Comparison of ENCODE assay signal across 17 cellular contexts in the genomic region with DNA sequence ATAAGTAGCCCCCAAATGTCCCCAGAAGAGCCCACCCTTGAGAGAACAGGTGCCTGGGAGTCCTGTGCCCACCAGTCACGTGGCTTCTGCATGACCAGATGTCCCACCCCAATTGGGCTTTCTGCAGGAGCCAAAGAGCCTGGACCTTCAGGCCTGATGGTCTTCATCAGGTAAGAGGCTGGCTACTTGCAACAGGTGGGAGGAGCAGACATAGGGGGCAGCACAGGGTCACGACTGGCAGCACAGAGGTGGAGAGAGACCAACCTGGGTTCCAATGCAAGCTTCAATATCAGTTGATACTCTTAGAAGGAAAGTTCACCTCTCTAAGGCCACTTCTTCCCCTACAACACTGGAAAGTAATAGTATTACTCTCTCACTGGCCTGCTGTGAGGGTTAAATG.
A peak's percentile ranks its signal among the peaks of the same experiment; 100 is the strongest.
DNase-seq lines count a peak whose midpoint lies in the region; ATAC-seq and TF ChIP-seq lines count a peak whose summit lies in the region.
"Had no signal": no experiment of that assay in that cellular context is flagged by ENCODE, and none has a peak within 500 bp of the region (broad histone marks: within the 10 kb centered on the region; RNA-seq: fewer than 3 reads in every experiment).

No MANE protein-coding gene starts in this region.

- no peak overlapping the region for H3K4ac ChIP-seq in neuronal stem cell (ENCODE audit: low read length)

- H3K4me3 ChIP-seq in osteoblast (ENCODE audit: insufficient read depth, low read length) (no peak overlapping the region), neuronal stem cell (ENCODE audit: low read length in 2 of 2) (no peak overlapping the region), BE2C (ENCODE audit: low read depth, low read length) (no peak overlapping the region)
- H3K4me3 ChIP-seq: A549, BLaER1, GM23248 had no signal

- H3K27me3 Mint-ChIP-seq in activated CD4-positive, alpha-beta T cell treated with anti-CD3 and anti-CD28 coated beads, Interleukin-2, amount 10 ng/mL, durations not matched to agents 24 days and 14 days: no peaks in the 10 kb centered on the region
- H3K27me3 Mint-ChIP-seq in WTC11 (ENCODE audit: low read depth): no peaks in the 10 kb centered on the region
- H3K27me3 Mint-ChIP-seq: IgD-negative memory B cell had no signal

- no peak overlapping the region for H3K4me3 Mint-ChIP-seq in activated CD4-positive, alpha-beta T cell treated with anti-CD3 and anti-CD28 coated beads, Interleukin-2, amount 10 ng/mL, durations not matched to agents 24 days and 14 days
- H3K4me3 Mint-ChIP-seq in WTC11: no peak overlapping the region
- H3K4me3 Mint-ChIP-seq: CD14-positive monocyte, IgD-negative memory B cell had no signal

- H3K27me3 ChIP-seq in osteoblast (ENCODE audit: insufficient read depth, low read length) (no peaks in the 10 kb centered on the region), neuronal stem cell (ENCODE audit: control insufficient read depth in 3 of 3, insufficient read depth in 3 of 3, low read depth in 1 of 3, low read length in 3 of 3) (no peaks in the 10 kb centered on the region), BE2C (no peaks in the 10 kb centered on the region)
- H3K27me3 ChIP-seq: BLaER1 had no signal

- H3K14ac ChIP-seq in neuronal stem cell (ENCODE audit: low read length): no peak overlapping the region

- no peak overlapping the region for H3K27ac Mint-ChIP-seq in activated CD4-positive, alpha-beta T cell treated with anti-CD3 and anti-CD28 coated beads, Interleukin-2, amount 10 ng/mL, durations not matched to agents 24 days and 14 days
- H3K27ac Mint-ChIP-seq in WTC11: no peak overlapping the region
- H3K27ac Mint-ChIP-seq: IgD-negative memory B cell had no signal

- no peaks in the 10 kb centered on the region for H4K20me1 ChIP-seq in osteoblast (ENCODE audit: insufficient read depth, low read length)
- H4K20me1 ChIP-seq: BLaER1 had no signal

- no peak overlapping the region for H2AK5ac ChIP-seq in neuronal stem cell (ENCODE audit: low read depth, low read length)

- H3K4me1 Mint-ChIP-seq in activated CD4-positive, alpha-beta T cell treated with anti-CD3 and anti-CD28 coated beads, Interleukin-2, amount 10 ng/mL, durations not matched to agents 24 days and 14 days: peaks cover 7% of the 10 kb centered on the region
- H3K4me1 Mint-ChIP-seq in WTC11: no peaks in the 10 kb centered on the region
- H3K4me1 Mint-ChIP-seq: CD14-positive monocyte had no signal

- intact Hi-C loops in activated CD4-positive, alpha-beta T cell treated with anti-CD3 and anti-CD28 coated beads, Interleukin-2, amount 10 ng/mL, durations not matched to agents 24 days and 14 days (cut with micrococcal nuclease): no loop called here

- H3K36me3 ChIP-seq in osteoblast (ENCODE audit: insufficient read depth, low read length) (no peaks in the 10 kb centered on the region), neuronal stem cell (replicated peaks in 1 of 2; ENCODE audit: control insufficient read depth in 2 of 2, insufficient read depth in 2 of 2, low read length in 2 of 2) (no peaks in the 10 kb centered on the region), BE2C (no peaks in the 10 kb centered on the region)
- H3K36me3 ChIP-seq: BLaER1 had no signal

- peak; percentile 74 for ATAC-seq in WTC11
- ATAC-seq: A549, HepG2 had no signal

- H4K8ac ChIP-seq in neuronal stem cell (ENCODE audit: low read depth, low read length): no peak overlapping the region

- CTCF ChIA-PET in WTC11 (lab: Charles Lee): interaction anchor here (0.7 to 2.1 kb wide), 4 partner anchors 21 to 193 kb away, joined by 3 to 9 read pairs (median 6); no protein-coding TSS in a partner anchor

- peak; percentile 49 for DNase-seq in activated CD4-positive, alpha-beta T cell treated with anti-CD3 and anti-CD28 coated beads, Interleukin-2, amount 10 ng/mL, durations not matched to agents 24 days and 14 days
- no peak for DNase-seq in activated CD4-positive, alpha-beta T cell treated with anti-CD3 and anti-CD28 coated beads for 4 hours
- DNase-seq in WTC11 (ENCODE audit: low spot score): no peak
- DNase-seq in iPS-NIHi7 (ENCODE audit: extremely low spot score): peak; percentile 26
- peak; percentile 25 for DNase-seq in osteoblast (ENCODE audit: insufficient read length, low spot score, missing footprints)
- DNase-seq in substantia nigra (lab: John Stamatoyannopoulos, UW): no peak
- no peak for DNase-seq in neuronal stem cell (ENCODE audit: low spot score)
- DNase-seq in BE2C: no peak
- DNase-seq: AML-193, Caco-2, GM23248 had no signal

- TF ChIP-seq CTCF in WTC11 (IDR thresholded peaks at IDR 0.05) (no peak), osteoblast (IDR thresholded peaks at IDR 0.05; ENCODE audit: extremely low read depth, low read depth, low read length) (no peak), BE2C (IDR thresholded peaks at IDR 0.05; ENCODE audit: low read depth, low read length) (no peak)

- H3K79me2 ChIP-seq in osteoblast (ENCODE audit: insufficient read depth, low read length): no peaks in the 10 kb centered on the region

- no peak overlapping the region for H2BK15ac ChIP-seq in neuronal stem cell (ENCODE audit: low read length)

- no peak overlapping the region for H3K4me2 ChIP-seq in osteoblast (ENCODE audit: insufficient read depth, low read length)
- no peak overlapping the region for H3K4me2 ChIP-seq in neuronal stem cell (ENCODE audit: insufficient read depth, low read length, poor library complexity, severe bottlenecking)
- H3K4me2 ChIP-seq: A549, BLaER1 had no signal

- H3K4me1 ChIP-seq in osteoblast (ENCODE audit: insufficient read depth, low read length): no peaks in the 10 kb centered on the region
- H3K4me1 ChIP-seq in neuronal stem cell (ENCODE audit: control insufficient read depth in 2 of 2, insufficient read depth in 1 of 2, low read depth in 1 of 2, low read length in 2 of 2): no peaks in the 10 kb centered on the region
- no peaks in the 10 kb centered on the region for H3K4me1 ChIP-seq in BE2C
- H3K4me1 ChIP-seq: A549, BLaER1, Caco-2 had no signal

- H3K27ac ChIP-seq in osteoblast (ENCODE audit: low read depth, low read length) (no peak overlapping the region), substantia nigra (ENCODE audit: low read depth, low read length, poor library complexity, severe bottlenecking) (no peak overlapping the region), neuronal stem cell (replicated peaks; ENCODE audit: low read length) (no peak overlapping the region)
- H3K27ac ChIP-seq: 22Rv1, A549, BLaER1, GM23248 had no signal

- no peak overlapping the region for H2BK5ac ChIP-seq in neuronal stem cell (ENCODE audit: low read length)

- H3K79me1 ChIP-seq in neuronal stem cell (ENCODE audit: low read depth, low read length): no peaks in the 10 kb centered on the region

- H3K9me3 Mint-ChIP-seq in activated CD4-positive, alpha-beta T cell treated with anti-CD3 and anti-CD28 coated beads, Interleukin-2, amount 10 ng/mL, durations not matched to agents 24 days and 14 days: peaks cover 13% of the 10 kb centered on the region
- peaks cover 18% of the 10 kb centered on the region for H3K9me3 Mint-ChIP-seq in WTC11

- H3K18ac ChIP-seq in neuronal stem cell (ENCODE audit: low read length): no peak overlapping the region

- H3K9ac ChIP-seq in neuronal stem cell (ENCODE audit: low read depth, low read length, poor library complexity): no peak overlapping the region
- H3K9ac ChIP-seq: BLaER1, GM23248 had no signal

- no peak overlapping the region for H4K91ac ChIP-seq in neuronal stem cell (ENCODE audit: low read depth, low read length, poor library complexity)

- H2AFZ ChIP-seq in osteoblast (ENCODE audit: low read length) (no peak overlapping the region), neuronal stem cell (ENCODE audit: low read length) (no peak overlapping the region)
- H2AFZ ChIP-seq: GM23248 had no signal

- WGBS in neuronal stem cell (ENCODE audit: extremely low coverage in 2 of 2, insufficient read length in 2 of 2, insufficient replicate concordance in 1 of 2), 2 donors: no CpG with 5 or more reads among the region's 2 CpGs

- no peak overlapping the region for H2BK120ac ChIP-seq in neuronal stem cell (ENCODE audit: low read depth, low read length)

- no peak overlapping the region for H2BK12ac ChIP-seq in neuronal stem cell (ENCODE audit: low read length)

- H3K36me3 Mint-ChIP-seq in activated CD4-positive, alpha-beta T cell treated with anti-CD3 and anti-CD28 coated beads, Interleukin-2, amount 10 ng/mL, durations not matched to agents 24 days and 14 days (ENCODE audit: low read depth): peaks cover 45% of the 10 kb centered on the region
- peaks cover 13% of the 10 kb centered on the region for H3K36me3 Mint-ChIP-seq in WTC11

- no peaks in the 10 kb centered on the region for H3K9me3 ChIP-seq in osteoblast (ENCODE audit: low read depth, low read length)
- no peaks in the 10 kb centered on the region for H3K9me3 ChIP-seq in neuronal stem cell (replicated peaks in 1 of 2; ENCODE audit: control insufficient read depth in 2 of 2, insufficient read depth in 1 of 2, low read depth in 1 of 2, low read length in 2 of 2)
- no peaks in the 10 kb centered on the region for H3K9me3 ChIP-seq in BE2C
- H3K9me3 ChIP-seq: A549, Caco-2 had no signal

- POLR2A ChIA-PET in WTC11 (lab: Charles Lee): no interaction called here

- no peak overlapping the region for H3K23ac ChIP-seq in neuronal stem cell (ENCODE audit: low read depth, low read length, poor library complexity)

TF ChIP-seq in WTC11, 78 proteins besides CTCF, POLR2A, EP300 and RAD21 (continues in another document):
- TF ChIP-seq HMGA2 (CRISPR knock-in tag; IDR thresholded peaks at IDR 0.05): no peak
- TF ChIP-seq FOXK1 (CRISPR knock-in tag; IDR thresholded peaks at IDR 0.05): no peak
- TF ChIP-seq, protein P1, sequence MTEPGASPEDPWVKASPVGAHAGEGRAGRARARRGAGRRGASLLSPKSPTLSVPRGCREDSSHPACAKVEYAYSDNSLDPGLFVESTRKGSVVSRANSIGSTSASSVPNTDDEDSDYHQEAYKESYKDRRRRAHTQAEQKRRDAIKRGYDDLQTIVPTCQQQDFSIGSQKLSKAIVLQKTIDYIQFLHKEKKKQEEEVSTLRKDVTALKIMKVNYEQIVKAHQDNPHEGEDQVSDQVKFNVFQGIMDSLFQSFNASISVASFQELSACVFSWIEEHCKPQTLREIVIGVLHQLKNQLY (CRISPR knock-in tag; IDR thresholded peaks at IDR 0.05): no peak
- TF ChIP-seq ZBTB21 (CRISPR knock-in tag; IDR thresholded peaks at IDR 0.05; ENCODE audit: borderline replicate concordance): no peak
- TF ChIP-seq, protein P2, sequence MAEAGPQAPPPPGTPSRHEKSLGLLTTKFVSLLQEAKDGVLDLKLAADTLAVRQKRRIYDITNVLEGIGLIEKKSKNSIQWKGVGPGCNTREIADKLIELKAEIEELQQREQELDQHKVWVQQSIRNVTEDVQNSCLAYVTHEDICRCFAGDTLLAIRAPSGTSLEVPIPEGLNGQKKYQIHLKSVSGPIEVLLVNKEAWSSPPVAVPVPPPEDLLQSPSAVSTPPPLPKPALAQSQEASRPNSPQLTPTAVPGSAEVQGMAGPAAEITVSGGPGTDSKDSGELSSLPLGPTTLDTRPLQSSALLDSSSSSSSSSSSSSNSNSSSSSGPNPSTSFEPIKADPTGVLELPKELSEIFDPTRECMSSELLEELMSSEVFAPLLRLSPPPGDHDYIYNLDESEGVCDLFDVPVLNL (CRISPR knock-in tag; IDR thresholded peaks at IDR 0.05; ENCODE audit: borderline replicate concordance, low read depth): no peak

Comparison
In these comparisons a context has a peak if more than half of its experiments do, and no peak if none do; other contexts are left out.
1. DNase-seq: peak in activated CD4-positive, alpha-beta T cell treated with anti-CD3 and anti-CD28 coated beads, Interleukin-2, amount 10 ng/mL, durations not matched to agents 24 days and 14 days (single experiment), iPS-NIHi7 (single experiment) and osteoblast (single experiment); none in activated CD4-positive, alpha-beta T cell treated with anti-CD3 and anti-CD28 coated beads for 4 hours (0 of 2), WTC11 (single experiment), substantia nigra (0 of 49), neuronal stem cell (single experiment) and BE2C (single experiment).